32 cellular contexts compared by ENCODE assay signal in the genomic region with DNA sequence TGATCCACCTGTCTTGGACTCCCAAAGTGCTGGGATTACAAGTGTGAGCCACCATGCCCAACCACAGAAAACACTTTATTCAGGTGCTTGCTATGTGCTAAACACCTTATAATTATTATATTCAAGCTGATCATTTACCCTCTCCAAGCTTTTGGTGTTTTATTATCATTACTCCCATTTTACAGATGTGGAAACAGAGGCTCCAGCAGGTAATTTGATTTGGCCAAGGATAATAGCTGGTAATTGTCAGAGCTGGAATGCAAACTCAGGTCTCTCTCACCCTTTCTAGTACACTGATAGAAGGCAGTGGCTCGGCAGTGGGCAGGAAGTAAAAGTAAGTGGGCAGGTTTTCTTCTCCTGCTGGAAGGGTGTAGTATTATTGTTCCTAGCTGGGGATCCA. TPM values are rescaled to one million over a fixed set of nuclear protein-coding genes. Genes with fewer than 3 reads are reported as not detected.
DNase-seq lines count a peak whose midpoint lies in the region; ATAC-seq and TF ChIP-seq lines count a peak whose summit lies in the region.
"Had no signal": no experiment of that assay in that cellular context is flagged by ENCODE, and none has a peak within 500 bp of the region (broad histone marks: within the 10 kb centered on the region; RNA-seq: fewer than 3 reads in every experiment).

No MANE protein-coding gene starts in this region.

- POLR2A ChIA-PET in activated CD4-positive, alpha-beta memory T cell treated with anti-CD3 and anti-CD28 coated beads, Interleukin-2, amount 10 ng/mL, durations not matched to agents 7 days and 5 days (lab: Charles Lee) = interaction anchor here (0.9 to 3.6 kb wide), 4 partner anchors 12 to 80 kb away, joined by 3 to 16 read pairs (median 3); no protein-coding TSS in a partner anchor
- POLR2A ChIA-PET in activated CD4-positive, alpha-beta memory T cell treated with anti-CD3 and anti-CD28 coated beads for 36 hours (lab: Charles Lee) = no interaction called here
- POLR2A ChIA-PET in CD8-positive, alpha-beta memory T cell (lab: Charles Lee) = interaction anchor here (0.5 to 1.1 kb wide), 4 partner anchors 13 to 47 kb away, joined by 3 to 5 read pairs (median 4); no protein-coding TSS in a partner anchor

- H3K4me3 ChIP-seq in CD8-positive, alpha-beta memory T cell (ENCODE audit: low read length) = no peak overlapping the region
- H3K4me3 ChIP-seq: ascending aorta, coronary artery, mucosa of descending colon, ovary, SJCRH30, upper lobe of left lung had no signal

- H3K36me3 ChIP-seq in CD8-positive, alpha-beta memory T cell (ENCODE audit: insufficient read depth, low read length) = no peaks in the 10 kb centered on the region
- H3K36me3 ChIP-seq: ascending aorta, ovary, SJCRH30, upper lobe of left lung had no signal

- peaks cover 61% of the 10 kb centered on the region for H3K4me1 Mint-ChIP-seq in activated CD4-positive, alpha-beta memory T cell treated with anti-CD3 and anti-CD28 coated beads, Interleukin-2, amount 10 ng/mL, durations not matched to agents 7 days and 5 days
- H3K4me1 Mint-ChIP-seq in activated CD4-positive, alpha-beta memory T cell treated with anti-CD3 and anti-CD28 coated beads for 36 hours (ENCODE audit: low read depth) = peaks cover 34% of the 10 kb centered on the region
- peaks cover 64 to 87% (median 72%) of the 10 kb centered on the region in 3 donors for H3K4me1 Mint-ChIP-seq in CD8-positive, alpha-beta memory T cell
- H3K4me1 Mint-ChIP-seq in T-helper 17 cell (peaks cover 31% of the 10 kb centered on the region), natural killer cell (peaks cover 63 to 67% of the 10 kb centered on the region in 2 donors)
- H3K4me1 Mint-ChIP-seq: nephron progenitor cell had no signal

- peaks cover 73% of the 10 kb centered on the region for H3K4me1 ChIP-seq in CD8-positive, alpha-beta memory T cell (ENCODE audit: insufficient read depth, low read length)
- H3K4me1 ChIP-seq: SJCRH30 had no signal

- no peaks in the 10 kb centered on the region for H3K27me3 ChIP-seq in CD8-positive, alpha-beta memory T cell (ENCODE audit: insufficient read depth, low read length, poor library complexity, severe bottlenecking)
- H3K27me3 ChIP-seq: ascending aorta, ovary, SJCRH30, upper lobe of left lung had no signal

- no peak overlapping the region for H3K4me3 Mint-ChIP-seq in activated CD4-positive, alpha-beta memory T cell treated with anti-CD3 and anti-CD28 coated beads, Interleukin-2, amount 10 ng/mL, durations not matched to agents 7 days and 5 days
- no peak overlapping the region for H3K4me3 Mint-ChIP-seq in activated CD4-positive, alpha-beta memory T cell treated with anti-CD3 and anti-CD28 coated beads for 36 hours
- peak overlapping the region; percentile 32 to 70 (median 56) for H3K4me3 Mint-ChIP-seq in CD8-positive, alpha-beta memory T cell
- H3K4me3 Mint-ChIP-seq in T-helper 17 cell (no peak overlapping the region), natural killer cell (peak overlapping the region; percentile 62)
- H3K4me3 Mint-ChIP-seq: activated naive CD4-positive, alpha-beta T cell treated with anti-CD3 and anti-CD28 coated beads, Interleukin-2, amount 50 U/mL, for 24 hours; nephron progenitor cell; WTC11 had no signal

- peaks cover 8% of the 10 kb centered on the region for H3K27me3 Mint-ChIP-seq in activated CD4-positive, alpha-beta memory T cell treated with anti-CD3 and anti-CD28 coated beads, Interleukin-2, amount 10 ng/mL, durations not matched to agents 7 days and 5 days
- no peaks in the 10 kb centered on the region for H3K27me3 Mint-ChIP-seq in activated CD4-positive, alpha-beta memory T cell treated with anti-CD3 and anti-CD28 coated beads for 36 hours
- H3K27me3 Mint-ChIP-seq in CD8-positive, alpha-beta memory T cell = no peaks in the 10 kb centered on the region
- H3K27me3 Mint-ChIP-seq in T-helper 17 cell (no peaks in the 10 kb centered on the region), natural killer cell (ENCODE audit: low read depth in 2 of 2) (no peaks in the 10 kb centered on the region)
- H3K27me3 Mint-ChIP-seq: activated naive CD4-positive, alpha-beta T cell treated with anti-CD3 and anti-CD28 coated beads, Interleukin-2, amount 50 U/mL, for 24 hours; activated T-helper 17 cell treated with anti-CD3 and anti-CD28 coated beads, Interleukin-2, amount 50 U/mL, for 72 hours had no signal

- CTCF ChIA-PET in activated CD4-positive, alpha-beta memory T cell treated with anti-CD3 and anti-CD28 coated beads, Interleukin-2, amount 10 ng/mL, durations not matched to agents 7 days and 5 days (lab: Charles Lee) = no interaction called here
- CTCF ChIA-PET in activated CD4-positive, alpha-beta memory T cell treated with anti-CD3 and anti-CD28 coated beads for 36 hours (lab: Charles Lee) = interaction anchor here (0.9 to 1.5 kb wide), 2 partner anchors 10 to 72 kb away, joined by 3 to 5 read pairs; no protein-coding TSS in a partner anchor
- CTCF ChIA-PET in CD8-positive, alpha-beta memory T cell (lab: Charles Lee) = interaction anchor here (0.9 to 1.5 kb wide), 2 partner anchors 40 to 67 kb away, joined by 3 to 4 read pairs; no protein-coding TSS in a partner anchor

- TF ChIP-seq POLR2A in erythroblast (IDR thresholded peaks at IDR 0.05; ENCODE audit: low read length) = no peak

- peaks cover under 1% of the 10 kb centered on the region for H3K36me3 Mint-ChIP-seq in activated CD4-positive, alpha-beta memory T cell treated with anti-CD3 and anti-CD28 coated beads, Interleukin-2, amount 10 ng/mL, durations not matched to agents 7 days and 5 days (ENCODE audit: low read depth)
- H3K36me3 Mint-ChIP-seq in activated CD4-positive, alpha-beta memory T cell treated with anti-CD3 and anti-CD28 coated beads for 36 hours = no peaks in the 10 kb centered on the region
- H3K36me3 Mint-ChIP-seq in CD8-positive, alpha-beta memory T cell = peaks cover 0 to 8% (median 0%) of the 10 kb centered on the region in 3 donors
- H3K36me3 Mint-ChIP-seq in T-helper 17 cell (ENCODE audit: low read depth) (no peaks in the 10 kb centered on the region), natural killer cell (no peaks in the 10 kb centered on the region)
- H3K36me3 Mint-ChIP-seq: activated naive CD4-positive, alpha-beta T cell treated with anti-CD3 and anti-CD28 coated beads, Interleukin-2, amount 50 U/mL, for 24 hours had no signal

- no peak for DNase-seq in activated CD4-positive, alpha-beta memory T cell treated with anti-CD3 and anti-CD28 coated beads, Interleukin-2, amount 10 ng/mL, durations not matched to agents 7 days and 5 days
- no peak for DNase-seq in activated CD4-positive, alpha-beta memory T cell treated with anti-CD3 and anti-CD28 coated beads for 36 hours
- DNase-seq in CD8-positive, alpha-beta memory T cell = no peak
- DNase-seq in T-helper 17 cell (no peak), natural killer cell (no peak), SHP77 treated with DMSO at 0.1 percent for 48 hours (lab: John Stamatoyannopoulos, UW) (no peak), erythroblast (lab: John Stamatoyannopoulos, UW) (no peak)
- DNase-seq: activated CD4-positive, alpha-beta T cell treated with anti-CD3 and anti-CD28 coated beads, Interleukin-2, amount 50 U/mL, for 1 hour; activated CD8-positive, alpha-beta memory T cell treated with anti-CD3 and anti-CD28 coated beads, Interleukin-2, amount 50 U/mL, for 48 hours; DND-41; effector memory CD4-positive, alpha-beta T cell; mammary epithelial cell; mucosa of descending colon; NCI-H446 treated with DMSO at 0.1 percent for 48 hours; NCI-H774; nephron progenitor cell; ovary; SJCRH30; stimulated activated CD4-positive, alpha-beta T cell treated with anti-CD3 and anti-CD28 coated beads, Interleukin-15, amount 100 ng/mL, for 24 hours; stimulated activated CD4-positive, alpha-beta T cell treated with anti-CD3 and anti-CD28 coated beads, Interleukin-4, amount 100 ng/mL, for 4 hours; upper lobe of left lung had no signal

- no peaks in the 10 kb centered on the region for H3K9me3 Mint-ChIP-seq in activated CD4-positive, alpha-beta memory T cell treated with anti-CD3 and anti-CD28 coated beads, Interleukin-2, amount 10 ng/mL, durations not matched to agents 7 days and 5 days
- no peaks in the 10 kb centered on the region for H3K9me3 Mint-ChIP-seq in activated CD4-positive, alpha-beta memory T cell treated with anti-CD3 and anti-CD28 coated beads for 36 hours
- H3K9me3 Mint-ChIP-seq in CD8-positive, alpha-beta memory T cell = no peaks in the 10 kb centered on the region
- H3K9me3 Mint-ChIP-seq in natural killer cell = no peaks in the 10 kb centered on the region
- H3K9me3 Mint-ChIP-seq: activated naive CD4-positive, alpha-beta T cell treated with anti-CD3 and anti-CD28 coated beads, Interleukin-2, amount 50 U/mL, for 24 hours; activated T-helper 17 cell treated with anti-CD3 and anti-CD28 coated beads, Interleukin-2, amount 50 U/mL, for 72 hours; WTC11 had no signal

- TF ChIP-seq CTCF in natural killer cell (IDR thresholded peaks at IDR 0.05) = no peak

- no peak for ATAC-seq in T-helper 17 cell
- no peak for ATAC-seq in natural killer cell
- no peak for ATAC-seq in GM19397 (IDR thresholded peaks at IDR 0.05; ENCODE audit: unreplicated experiment)
- ATAC-seq: activated T-helper 17 cell treated with anti-CD3 and anti-CD28 coated beads, Interleukin-2, amount 50 U/mL, for 72 hours; left colon; mucosa of descending colon; WTC11 had no signal

- intact Hi-C loops in activated CD4-positive, alpha-beta memory T cell treated with anti-CD3 and anti-CD28 coated beads for 36 hours (cut with micrococcal nuclease) = loop anchor here (5.0 kb wide), 1 partner anchor 91 kb away; no protein-coding TSS in a partner anchor
- intact Hi-C loops in natural killer cell (cut with micrococcal nuclease) = loop anchor here (5.0 kb wide), 2 partner anchors 79 to 91 kb away; no protein-coding TSS in a partner anchor

- H3K27ac Mint-ChIP-seq in activated CD4-positive, alpha-beta memory T cell treated with anti-CD3 and anti-CD28 coated beads, Interleukin-2, amount 10 ng/mL, durations not matched to agents 7 days and 5 days = peak overlapping the region; percentile 51
- H3K27ac Mint-ChIP-seq in activated CD4-positive, alpha-beta memory T cell treated with anti-CD3 and anti-CD28 coated beads for 36 hours = no peak overlapping the region
- H3K27ac Mint-ChIP-seq in CD8-positive, alpha-beta memory T cell = peak overlapping the region; percentile 80 to 95 (median 91)
- H3K27ac Mint-ChIP-seq in T-helper 17 cell = peak overlapping the region; percentile 88
- peak overlapping the region; percentile 88 to 89 for H3K27ac Mint-ChIP-seq in natural killer cell
- H3K27ac Mint-ChIP-seq: activated naive CD4-positive, alpha-beta T cell treated with anti-CD3 and anti-CD28 coated beads, Interleukin-2, amount 50 U/mL, for 24 hours; nephron progenitor cell; WTC11 had no signal

- H3K27ac ChIP-seq in CD8-positive, alpha-beta memory T cell (ENCODE audit: low read depth, low read length) = no peak overlapping the region
- H3K27ac ChIP-seq: ascending aorta, C4-2B, coronary artery, ovary, SJCRH30 had no signal

- no peaks in the 10 kb centered on the region for H3K9me3 ChIP-seq in CD8-positive, alpha-beta memory T cell (ENCODE audit: low read length)
- H3K9me3 ChIP-seq in T-helper 17 cell (ENCODE audit: control insufficient read depth, low read length, poor library complexity, severe bottlenecking) = no peaks in the 10 kb centered on the region
- H3K9me3 ChIP-seq: ascending aorta, mucosa of descending colon, ovary, SJCRH30, upper lobe of left lung had no signal

RNA-seq across cellular contexts. Expression of a gene that starts 3.8 kb away (rescaled TPM):
- 10 to 100 TPM; 55.4 to 60.8 TPM for total RNA-seq in activated CD4-positive, alpha-beta memory T cell treated with anti-CD3 and anti-CD28 coated beads, Interleukin-2, amount 10 ng/mL, durations not matched to agents 7 days and 5 days
- total RNA-seq in activated CD4-positive, alpha-beta memory T cell treated with anti-CD3 and anti-CD28 coated beads for 36 hours = 10 to 100 TPM; 27.9 to 31.2 TPM
- 10 to 100 TPM; 36.7 to 37.3 TPM for total RNA-seq in CD8-positive, alpha-beta memory T cell
- polyA plus RNA-seq in CD8-positive, alpha-beta memory T cell = 201 TPM
- total RNA-seq in T-helper 17 cell (10 to 100 TPM; 18.2 to 40.7 TPM), natural killer cell (100 to 1,000 TPM; 145 to 206 (median 155) TPM)

RNA-seq across cellular contexts. Expression of a gene that starts 24.1 kb away (rescaled TPM):
- 1 to 10 TPM in 1 of 2 experiments, under 1 TPM in 1; 0.65 to 1.2 TPM for total RNA-seq in activated CD4-positive, alpha-beta memory T cell treated with anti-CD3 and anti-CD28 coated beads, Interleukin-2, amount 10 ng/mL, durations not matched to agents 7 days and 5 days
- total RNA-seq in activated CD4-positive, alpha-beta memory T cell treated with anti-CD3 and anti-CD28 coated beads for 36 hours = under 1 TPM in 1 of 2 experiments, not detected in 1; 0.48 TPM
- not detected for total RNA-seq in CD8-positive, alpha-beta memory T cell
- polyA plus RNA-seq in CD8-positive, alpha-beta memory T cell = not detected
- total RNA-seq in T-helper 17 cell (not detected), natural killer cell (not detected)
- total RNA-seq: A172; activated T-helper 17 cell treated with anti-CD3 and anti-CD28 coated beads, Interleukin-2, amount 50 U/mL, for 72 hours; LHCN-M2; mammary epithelial cell had no signal
- polyA plus RNA-seq: mammary epithelial cell had no signal

RNA-seq across cellular contexts. Expression of a gene that starts 28.0 kb away (rescaled TPM):
- total RNA-seq in activated CD4-positive, alpha-beta memory T cell treated with anti-CD3 and anti-CD28 coated beads, Interleukin-2, amount 10 ng/mL, durations not matched to agents 7 days and 5 days = under 1 TPM in 1 of 2 experiments, not detected in 1; 0.48 TPM
- under 1 TPM in 1 of 2 experiments, not detected in 1; 0.36 TPM for total RNA-seq in activated CD4-positive, alpha-beta memory T cell treated with anti-CD3 and anti-CD28 coated beads for 36 hours
- not detected for total RNA-seq in CD8-positive, alpha-beta memory T cell
- polyA plus RNA-seq in CD8-positive, alpha-beta memory T cell = not detected
- total RNA-seq in T-helper 17 cell (not detected), natural killer cell (under 1 TPM in 1 of 3 donors, not detected in 2; 0.59 TPM)
- total RNA-seq: A172, ascending aorta, left colon, LHCN-M2, mammary epithelial cell, mucosa of descending colon, upper lobe of left lung had no signal
- polyA plus RNA-seq: esophagus, mammary epithelial cell, ovary had no signal

Comparison
In these comparisons a context has a peak if more than half of its experiments do, and no peak if none do; other contexts are left out.
1. H3K4me3 Mint-ChIP-seq: peak in CD8-positive, alpha-beta memory T cell (7 of 7) and natural killer cell (single experiment); none in activated CD4-positive, alpha-beta memory T cell treated with anti-CD3 and anti-CD28 coated beads, Interleukin-2, amount 10 ng/mL, durations not matched to agents 7 days and 5 days (single experiment), activated CD4-positive, alpha-beta memory T cell treated with anti-CD3 and anti-CD28 coated beads for 36 hours (single experiment) and T-helper 17 cell (single experiment).